ENCODE assay signal across 29 cellular contexts in the genomic region with DNA sequence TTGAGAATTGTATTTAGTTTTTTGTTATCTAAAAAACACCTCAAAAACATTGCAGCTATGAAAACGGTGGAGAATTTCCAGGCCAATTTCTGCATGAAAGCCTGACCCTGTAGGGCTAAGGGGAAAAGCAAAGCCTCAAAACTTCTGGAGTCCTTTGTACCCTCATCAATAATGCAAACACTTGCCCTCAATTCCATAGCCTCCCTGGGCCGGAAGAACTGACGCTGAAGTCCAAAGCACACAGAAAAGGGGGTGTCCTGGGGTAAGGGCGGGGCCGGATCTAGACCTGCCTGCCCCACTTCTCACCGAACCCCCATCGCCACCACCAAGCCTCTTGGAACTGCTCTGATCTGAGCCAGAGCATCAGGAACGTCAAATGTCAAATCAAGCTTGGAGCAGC.
DNase-seq lines count a peak whose midpoint lies in the region; ATAC-seq, FAIRE-seq and TF ChIP-seq lines count a peak whose summit lies in the region.
"Had no signal": no experiment of that assay in that cellular context is flagged by ENCODE, and none has a peak within 500 bp of the region (broad histone marks: within the 10 kb centered on the region; RNA-seq: fewer than 3 reads in every experiment).

No MANE protein-coding gene starts in this region.

- TF ChIP-seq EP300 in HepG2 (IDR thresholded peaks at IDR 0.05; ENCODE audit: low read depth in 2 of 2, low read length in 2 of 2) (peak in 1 of 2 experiments; percentile 30; a peak in 1 of 4 replicates), HepG2 (CRISPR knock-in tag; IDR thresholded peaks at IDR 0.05; ENCODE audit: borderline replicate concordance) (no peak)

- H4K20me1 ChIP-seq in HepG2 (ENCODE audit: insufficient read depth, low read length), result no peaks in the 10 kb centered on the region
- H4K20me1 ChIP-seq: BLaER1; BLaER1 treated with 17β-estradiol and CSF1 and Interleukin-3, amounts not matched to agents 10 nM and 100 nM had no signal

- TF ChIP-seq CTCF in HepG2 (CRISPR knock-in tag; IDR thresholded peaks at IDR 0.05), result no peak
- TF ChIP-seq CTCF in right lobe of liver (IDR thresholded peaks at IDR 0.05), result no peak

- 0 out of 2 replicates have a peak overlapping the region, but pooled peaks have one; percentile 7 for H3K4me2 ChIP-seq in HepG2 (ENCODE audit: low read depth, low read length)
- H3K4me2 ChIP-seq: A549; BLaER1; BLaER1 treated with 17β-estradiol and CSF1 and Interleukin-3, amounts not matched to agents 10 nM and 100 nM had no signal

- intact Hi-C loops in HepG2 (cut with micrococcal nuclease; ENCODE audit: unreplicated experiment), result no loop called here
- intact Hi-C loops in right lobe of liver (cut with DNase I), result no loop called here

- 0% methylated on average over 2 of the region's 8 CpGs for WGBS in HepG2 (ENCODE audit: low lambda C conversion rate)
- 54% methylated on average over 5 of the region's 8 CpGs for WGBS in right lobe of liver (ENCODE audit: insufficient coverage, low coverage, low lambda C conversion rate, missing lambda C conversion rate)

- no peaks in the 10 kb centered on the region for H3K27me3 ChIP-seq in HepG2 (ENCODE audit: control insufficient read depth in 1 of 2, insufficient read depth in 2 of 2, low read length in 2 of 2)
- no peaks in the 10 kb centered on the region for H3K27me3 ChIP-seq in right lobe of liver
- H3K27me3 ChIP-seq: BE2C had no signal

- H3K36me3 ChIP-seq in HepG2 (replicated peaks in 1 of 2; ENCODE audit: control insufficient read depth in 1 of 2, insufficient read depth in 2 of 2, low read length in 2 of 2) (no peaks in the 10 kb centered on the region), right lobe of liver (no peaks in the 10 kb centered on the region)
- H3K36me3 ChIP-seq: BE2C; BLaER1; BLaER1 treated with 17β-estradiol and CSF1 and Interleukin-3, amounts not matched to agents 10 nM and 100 nM had no signal

- H3K9me3 ChIP-seq in HepG2 (ENCODE audit: low read length) (no peaks in the 10 kb centered on the region), right lobe of liver (no peaks in the 10 kb centered on the region)
- H3K9me3 ChIP-seq: A549; BE2C; BLaER1; BLaER1 treated with 17β-estradiol and CSF1 and Interleukin-3, amounts not matched to agents 10 nM and 100 nM; Caco-2 had no signal

- H3K79me2 ChIP-seq in HepG2 (ENCODE audit: insufficient read depth, low read length), result no peaks in the 10 kb centered on the region

- TF ChIP-seq RAD21 in HepG2 (CRISPR knock-in tag; IDR thresholded peaks at IDR 0.05), result no peak

- H3K9ac ChIP-seq in HepG2 (ENCODE audit: insufficient read depth, low read depth, low read length), result no peak overlapping the region
- H3K9ac ChIP-seq: BLaER1; BLaER1 treated with 17β-estradiol and CSF1 and Interleukin-3, amounts not matched to agents 10 nM and 100 nM had no signal

- FAIRE-seq in HepG2 (lab: Jason Lieb, UNC), result no peak
- FAIRE-seq: A204.1, A549, D721Med had no signal

- H3K4me1 ChIP-seq in HepG2 (ENCODE audit: insufficient read depth, low read length) (peaks cover 29% of the 10 kb centered on the region), right lobe of liver (no peaks in the 10 kb centered on the region)
- H3K4me1 ChIP-seq: BE2C, BLaER1, Caco-2 had no signal

- TF ChIP-seq POLR2A in HepG2 (IDR thresholded peaks at IDR 0.05; ENCODE audit: insufficient read depth in 1 of 2, low read depth in 2 of 2, low read length in 2 of 2), result no peak
- TF ChIP-seq POLR2A in right lobe of liver (IDR thresholded peaks at IDR 0.05), result no peak

- H2AFZ ChIP-seq in HepG2 (ENCODE audit: low read length), result no peak overlapping the region

- H3K27ac ChIP-seq in HepG2 (ENCODE audit: extremely low read length, insufficient read depth, low read length) (no peak overlapping the region), right lobe of liver (no peak overlapping the region)
- H3K27ac ChIP-seq: 22Rv1; A549; BLaER1; BLaER1 treated with 17β-estradiol and CSF1 and Interleukin-3, amounts not matched to agents 10 nM and 100 nM; C4-2B had no signal

- CTCF ChIA-PET in HepG2 (lab: Yijun Ruan, JAX; ENCODE audit: low intra/inter-chr PET ratio, low total read pairs), result no interaction called here

- no peak for DNase-seq in HepG2 (ENCODE audit: low spot score)
- DNase-seq in right lobe of liver, result no peak
- DNase-seq: 8988T; ACHN; AML-193; BE2C; C1 segment of cervical spinal cord; Caco-2; Calu3; CD4-positive, alpha-beta memory T cell; CD4-positive, alpha-beta T cell; CD4-positive, CD25-positive, alpha-beta regulatory T cell; CD8-positive, alpha-beta memory T cell; CD8-positive, alpha-beta T cell; COR-L47; DMS 273 treated with DMSO at 0.1 percent for 48 hours; DMS153; DMS53; DMS79; DMS79 treated with DMSO at 0.1 percent for 48 hours; DND-41; EL had no signal

- H3K4me3 ChIP-seq in HepG2 (replicated peaks in 1 of 3; ENCODE audit: insufficient read depth in 1 of 3, low read depth in 2 of 3, low read length in 3 of 3), result no peak overlapping the region
- H3K4me3 ChIP-seq in right lobe of liver, result no peak overlapping the region
- H3K4me3 ChIP-seq: A549; BLaER1; BLaER1 treated with 17β-estradiol and CSF1 and Interleukin-3, amounts not matched to agents 10 nM and 100 nM had no signal

- in situ Hi-C loops in HepG2 (cut with HindIII; ENCODE audit: extremely low pct_ligation_motif_present, low pct_unique_long_range_greater_than_20kb), result no loop called here

- BruUV-seq in HepG2 (replicated peaks; lab: Mats Ljungman, UMichigan), result no TSS peak

- peak; percentile 67; the same call in 2 of the 3 replicates for ATAC-seq in HepG2
- ATAC-seq in right lobe of liver, result no peak
- ATAC-seq: A549; CD8-positive, alpha-beta T cell had no signal

- POLR2A ChIA-PET in HepG2 (lab: Yijun Ruan, JAX), result no interaction called here

TF ChIP-seq in HepG2, 621 proteins besides CTCF, POLR2A, EP300 and RAD21 (continues in another document):
- TF ChIP-seq MED1 (CRISPR knock-in tag; IDR thresholded peaks at IDR 0.05) (0 out of 2 replicates have a peak, but pooled peaks have one; percentile 15), ZNF784 (CRISPR knock-in tag; IDR thresholded peaks at IDR 0.05; ENCODE audit: borderline replicate concordance) (no peak), ZNF780A (CRISPR knock-in tag; IDR thresholded peaks at IDR 0.05) (no peak), NR2F2 (IDR thresholded peaks at IDR 0.05; ENCODE audit: borderline replicate concordance, low read depth) (no peak), HNF4A (CRISPR knock-in tag; IDR thresholded peaks at IDR 0.05) (peak; percentile 42), GABPA (IDR thresholded peaks at IDR 0.05; ENCODE audit: low read depth, low read length) (no peak), GABPA (CRISPR knock-in tag; IDR thresholded peaks at IDR 0.05; ENCODE audit: low read depth) (peak; percentile 38; the same call in 1 of the 2 replicates), AGO2 (optimal IDR thresholded peaks at IDR 0.05; ENCODE audit: low read depth, low read length) (no peak), ZNF224 (CRISPR knock-in tag; IDR thresholded peaks at IDR 0.05) (no peak), NONO (IDR thresholded peaks at IDR 0.05) (no peak), NONO (CRISPR knock-in tag; conservative IDR thresholded peaks at IDR 0.05) (no peak), SALL1 (CRISPR knock-in tag; IDR thresholded peaks at IDR 0.05) (peak; percentile 40; the same call in 1 of the 2 replicates), ATAD3A (CRISPR knock-in tag; IDR thresholded peaks at IDR 0.05) (no peak), ZNF558 (CRISPR knock-in tag; IDR thresholded peaks at IDR 0.05; ENCODE audit: borderline replicate concordance) (no peak), KDM6A (CRISPR knock-in tag; IDR thresholded peaks at IDR 0.05; ENCODE audit: low read depth) (no peak)
- TF ChIP-seq, protein P1, sequence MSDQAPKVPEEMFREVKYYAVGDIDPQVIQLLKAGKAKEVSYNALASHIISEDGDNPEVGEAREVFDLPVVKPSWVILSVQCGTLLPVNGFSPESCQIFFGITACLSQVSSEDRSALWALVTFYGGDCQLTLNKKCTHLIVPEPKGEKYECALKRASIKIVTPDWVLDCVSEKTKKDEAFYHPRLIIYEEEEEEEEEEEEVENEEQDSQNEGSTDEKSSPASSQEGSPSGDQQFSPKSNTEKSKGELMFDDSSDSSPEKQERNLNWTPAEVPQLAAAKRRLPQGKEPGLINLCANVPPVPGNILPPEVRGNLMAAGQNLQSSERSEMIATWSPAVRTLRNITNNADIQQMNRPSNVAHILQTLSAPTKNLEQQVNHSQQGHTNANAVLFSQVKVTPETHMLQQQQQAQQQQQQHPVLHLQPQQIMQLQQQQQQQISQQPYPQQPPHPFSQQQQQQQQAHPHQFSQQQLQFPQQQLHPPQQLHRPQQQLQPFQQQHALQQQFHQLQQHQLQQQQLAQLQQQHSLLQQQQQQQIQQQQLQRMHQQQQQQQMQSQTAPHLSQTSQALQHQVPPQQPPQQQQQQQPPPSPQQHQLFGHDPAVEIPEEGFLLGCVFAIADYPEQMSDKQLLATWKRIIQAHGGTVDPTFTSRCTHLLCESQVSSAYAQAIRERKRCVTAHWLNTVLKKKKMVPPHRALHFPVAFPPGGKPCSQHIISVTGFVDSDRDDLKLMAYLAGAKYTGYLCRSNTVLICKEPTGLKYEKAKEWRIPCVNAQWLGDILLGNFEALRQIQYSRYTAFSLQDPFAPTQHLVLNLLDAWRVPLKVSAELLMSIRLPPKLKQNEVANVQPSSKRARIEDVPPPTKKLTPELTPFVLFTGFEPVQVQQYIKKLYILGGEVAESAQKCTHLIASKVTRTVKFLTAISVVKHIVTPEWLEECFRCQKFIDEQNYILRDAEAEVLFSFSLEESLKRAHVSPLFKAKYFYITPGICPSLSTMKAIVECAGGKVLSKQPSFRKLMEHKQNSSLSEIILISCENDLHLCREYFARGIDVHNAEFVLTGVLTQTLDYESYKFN (CRISPR knock-in tag; conservative IDR thresholded peaks at IDR 0.05), result peak; percentile 51; the same call in 1 of the 2 replicates
- TF ChIP-seq, protein P2, sequence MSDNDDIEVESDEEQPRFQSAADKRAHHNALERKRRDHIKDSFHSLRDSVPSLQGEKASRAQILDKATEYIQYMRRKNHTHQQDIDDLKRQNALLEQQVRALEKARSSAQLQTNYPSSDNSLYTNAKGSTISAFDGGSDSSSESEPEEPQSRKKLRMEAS (IDR thresholded peaks at IDR 0.05), result no peak
